Comparison of ENCODE assay signal across 1 cellular context in the genomic region with DNA sequence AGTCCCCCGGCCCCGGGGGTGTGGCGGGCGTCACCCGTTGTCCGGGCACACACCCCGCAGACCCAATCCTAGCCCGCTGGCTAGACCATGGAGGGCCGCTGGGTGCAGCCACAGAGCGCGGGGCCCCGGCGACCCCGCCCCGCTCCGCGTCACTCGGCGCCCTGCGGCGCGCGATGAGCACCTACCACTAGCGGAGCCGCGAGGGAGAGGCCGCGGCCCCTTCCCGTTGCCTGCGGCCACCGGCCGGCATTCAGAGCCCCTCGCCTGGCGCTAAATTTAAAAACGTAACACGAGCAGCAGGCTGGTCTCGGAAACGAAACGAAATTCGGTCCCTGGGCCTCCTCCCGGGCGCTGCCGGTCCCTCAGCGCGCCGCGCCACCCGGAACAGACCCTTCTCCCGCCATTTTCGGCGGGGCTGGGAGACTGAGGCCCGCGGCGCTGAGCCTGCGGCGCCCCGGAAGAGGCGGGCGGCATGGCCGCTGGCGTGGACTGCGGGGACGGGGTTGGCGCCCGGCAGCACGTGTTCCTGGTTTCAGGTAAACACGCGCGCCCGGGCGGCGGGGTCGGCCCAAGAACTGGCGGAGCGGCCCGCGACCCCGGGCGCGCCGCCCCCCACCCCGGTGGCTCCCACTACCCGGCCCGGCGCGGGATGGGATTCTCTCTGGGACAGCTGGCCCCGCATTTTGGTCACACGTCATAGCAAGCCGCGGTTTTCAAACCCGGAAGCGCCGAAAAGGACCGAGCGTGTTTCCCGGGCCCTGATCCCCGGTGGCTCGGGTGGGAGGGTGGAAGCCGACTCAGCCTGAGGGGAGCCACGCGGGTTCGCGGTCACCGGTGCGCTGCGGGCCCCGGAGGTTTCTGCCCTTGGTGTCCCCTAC.
TF ChIP-seq lines count a peak whose summit lies in the region.

A gene with protein sequence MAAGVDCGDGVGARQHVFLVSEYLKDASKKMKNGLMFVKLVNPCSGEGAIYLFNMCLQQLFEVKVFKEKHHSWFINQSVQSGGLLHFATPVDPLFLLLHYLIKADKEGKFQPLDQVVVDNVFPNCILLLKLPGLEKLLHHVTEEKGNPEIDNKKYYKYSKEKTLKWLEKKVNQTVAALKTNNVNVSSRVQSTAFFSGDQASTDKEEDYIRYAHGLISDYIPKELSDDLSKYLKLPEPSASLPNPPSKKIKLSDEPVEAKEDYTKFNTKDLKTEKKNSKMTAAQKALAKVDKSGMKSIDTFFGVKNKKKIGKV (plus strand): TSS at position 187 of the 878 bp plus-strand sequence. CDS start 286 bp downstream, at position 473.

TF ChIP-seq in GM12878, 131 proteins besides CTCF, POLR2A, EP300 and RAD21 (continued from another document and continues in another):
- 0 out of 2 replicates have a peak, but pooled peaks have one; percentile 4 for TF ChIP-seq SMC3 (IDR thresholded peaks at IDR 0.05; ENCODE audit: borderline replicate concordance, low read length)
- TF ChIP-seq POLR2AphosphoS2 (IDR thresholded peaks at IDR 0.05; ENCODE audit: low read depth, low read length) = no peak
- no peak for TF ChIP-seq ZZZ3 (IDR thresholded peaks at IDR 0.05; ENCODE audit: control insufficient read depth, insufficient read length, low read depth)
- TF ChIP-seq YY1 (IDR thresholded peaks at IDR 0.05; ENCODE audit: low read depth, low read length) = peak; percentile 93
- TF ChIP-seq RUNX3 (IDR thresholded peaks at IDR 0.05; ENCODE audit: low read length) = peak; percentile 53
- TF ChIP-seq RB1 (IDR thresholded peaks at IDR 0.05; ENCODE audit: borderline replicate concordance) = peak; percentile 96
- TF ChIP-seq IRF4 (IDR thresholded peaks at IDR 0.05; ENCODE audit: low read depth, low read length) = no peak
- TF ChIP-seq, protein P1, sequence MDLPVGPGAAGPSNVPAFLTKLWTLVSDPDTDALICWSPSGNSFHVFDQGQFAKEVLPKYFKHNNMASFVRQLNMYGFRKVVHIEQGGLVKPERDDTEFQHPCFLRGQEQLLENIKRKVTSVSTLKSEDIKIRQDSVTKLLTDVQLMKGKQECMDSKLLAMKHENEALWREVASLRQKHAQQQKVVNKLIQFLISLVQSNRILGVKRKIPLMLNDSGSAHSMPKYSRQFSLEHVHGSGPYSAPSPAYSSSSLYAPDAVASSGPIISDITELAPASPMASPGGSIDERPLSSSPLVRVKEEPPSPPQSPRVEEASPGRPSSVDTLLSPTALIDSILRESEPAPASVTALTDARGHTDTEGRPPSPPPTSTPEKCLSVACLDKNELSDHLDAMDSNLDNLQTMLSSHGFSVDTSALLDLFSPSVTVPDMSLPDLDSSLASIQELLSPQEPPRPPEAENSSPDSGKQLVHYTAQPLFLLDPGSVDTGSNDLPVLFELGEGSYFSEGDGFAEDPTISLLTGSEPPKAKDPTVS (IDR thresholded peaks at IDR 0.05; ENCODE audit: low read depth, low read length) = no peak
- TF ChIP-seq, protein P2, sequence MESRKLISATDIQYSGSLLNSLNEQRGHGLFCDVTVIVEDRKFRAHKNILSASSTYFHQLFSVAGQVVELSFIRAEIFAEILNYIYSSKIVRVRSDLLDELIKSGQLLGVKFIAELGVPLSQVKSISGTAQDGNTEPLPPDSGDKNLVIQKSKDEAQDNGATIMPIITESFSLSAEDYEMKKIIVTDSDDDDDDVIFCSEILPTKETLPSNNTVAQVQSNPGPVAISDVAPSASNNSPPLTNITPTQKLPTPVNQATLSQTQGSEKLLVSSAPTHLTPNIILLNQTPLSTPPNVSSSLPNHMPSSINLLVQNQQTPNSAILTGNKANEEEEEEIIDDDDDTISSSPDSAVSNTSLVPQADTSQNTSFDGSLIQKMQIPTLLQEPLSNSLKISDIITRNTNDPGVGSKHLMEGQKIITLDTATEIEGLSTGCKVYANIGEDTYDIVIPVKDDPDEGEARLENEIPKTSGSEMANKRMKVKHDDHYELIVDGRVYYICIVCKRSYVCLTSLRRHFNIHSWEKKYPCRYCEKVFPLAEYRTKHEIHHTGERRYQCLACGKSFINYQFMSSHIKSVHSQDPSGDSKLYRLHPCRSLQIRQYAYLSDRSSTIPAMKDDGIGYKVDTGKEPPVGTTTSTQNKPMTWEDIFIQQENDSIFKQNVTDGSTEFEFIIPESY (IDR thresholded peaks at IDR 0.05) = no peak
- TF ChIP-seq BACH1 (IDR thresholded peaks at IDR 0.05; ENCODE audit: borderline replicate concordance) = no peak
- peak; percentile 69 for TF ChIP-seq DPF2 (IDR thresholded peaks at IDR 0.05)
- TF ChIP-seq RCOR1 (conservative IDR thresholded peaks at IDR 0.05; ENCODE audit: low read depth, low read length) = no peak
- TF ChIP-seq, protein P3, sequence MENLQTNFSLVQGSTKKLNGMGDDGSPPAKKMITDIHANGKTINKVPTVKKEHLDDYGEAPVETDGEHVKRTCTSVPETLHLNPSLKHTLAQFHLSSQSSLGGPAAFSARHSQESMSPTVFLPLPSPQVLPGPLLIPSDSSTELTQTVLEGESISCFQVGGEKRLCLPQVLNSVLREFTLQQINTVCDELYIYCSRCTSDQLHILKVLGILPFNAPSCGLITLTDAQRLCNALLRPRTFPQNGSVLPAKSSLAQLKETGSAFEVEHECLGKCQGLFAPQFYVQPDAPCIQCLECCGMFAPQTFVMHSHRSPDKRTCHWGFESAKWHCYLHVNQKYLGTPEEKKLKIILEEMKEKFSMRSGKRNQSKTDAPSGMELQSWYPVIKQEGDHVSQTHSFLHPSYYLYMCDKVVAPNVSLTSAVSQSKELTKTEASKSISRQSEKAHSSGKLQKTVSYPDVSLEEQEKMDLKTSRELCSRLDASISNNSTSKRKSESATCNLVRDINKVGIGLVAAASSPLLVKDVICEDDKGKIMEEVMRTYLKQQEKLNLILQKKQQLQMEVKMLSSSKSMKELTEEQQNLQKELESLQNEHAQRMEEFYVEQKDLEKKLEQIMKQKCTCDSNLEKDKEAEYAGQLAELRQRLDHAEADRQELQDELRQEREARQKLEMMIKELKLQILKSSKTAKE (IDR thresholded peaks at IDR 0.05; ENCODE audit: low read depth, poor library complexity, severe bottlenecking) = no peak
- no peak for TF ChIP-seq ZNF384 (IDR thresholded peaks at IDR 0.05; ENCODE audit: borderline replicate concordance, low read depth, low read length)
- peak; percentile 69 to 76 for TF ChIP-seq SRF (IDR thresholded peaks at IDR 0.05; ENCODE audit: low read depth in 2 of 2, low read length in 2 of 2)
- TF ChIP-seq NBN (IDR thresholded peaks at IDR 0.05) = 0 out of 2 replicates have a peak, but pooled peaks have one; percentile 13
- TF ChIP-seq FOXK2 (IDR thresholded peaks at IDR 0.05) = peak; percentile 78
- TF ChIP-seq SIX5 (IDR thresholded peaks at IDR 0.05; ENCODE audit: low read depth, low read length, severe bottlenecking) = no peak
- no peak for TF ChIP-seq ZNF622 (IDR thresholded peaks at IDR 0.05)
- TF ChIP-seq, protein P4, sequence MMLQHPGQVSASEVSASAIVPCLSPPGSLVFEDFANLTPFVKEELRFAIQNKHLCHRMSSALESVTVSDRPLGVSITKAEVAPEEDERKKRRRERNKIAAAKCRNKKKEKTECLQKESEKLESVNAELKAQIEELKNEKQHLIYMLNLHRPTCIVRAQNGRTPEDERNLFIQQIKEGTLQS (IDR thresholded peaks at IDR 0.05; ENCODE audit: borderline replicate concordance, extremely low read depth, low read depth, low read length) = no peak
- no peak for TF ChIP-seq NFYA (IDR thresholded peaks at IDR 0.05; ENCODE audit: borderline replicate concordance, low read depth, low read length)
- TF ChIP-seq SMAD1 (IDR thresholded peaks at IDR 0.05; ENCODE audit: low read depth, partially characterized antibody) = no peak
- TF ChIP-seq CREB1 (IDR thresholded peaks at IDR 0.05; ENCODE audit: low read depth) = peak; percentile 87
- TF ChIP-seq LARP7 (IDR thresholded peaks at IDR 0.05) = peak; percentile 57; the same call in 1 of the 2 replicates
- TF ChIP-seq SMAD5 (IDR thresholded peaks at IDR 0.05; ENCODE audit: low read depth) = peak; percentile 62; the same call in 1 of the 2 replicates
- peak; percentile 10; the same call in 1 of the 2 replicates for TF ChIP-seq TCF3 (IDR thresholded peaks at IDR 0.05; ENCODE audit: borderline replicate concordance, insufficient read depth, low read depth, low read length)
- TF ChIP-seq, protein P5, sequence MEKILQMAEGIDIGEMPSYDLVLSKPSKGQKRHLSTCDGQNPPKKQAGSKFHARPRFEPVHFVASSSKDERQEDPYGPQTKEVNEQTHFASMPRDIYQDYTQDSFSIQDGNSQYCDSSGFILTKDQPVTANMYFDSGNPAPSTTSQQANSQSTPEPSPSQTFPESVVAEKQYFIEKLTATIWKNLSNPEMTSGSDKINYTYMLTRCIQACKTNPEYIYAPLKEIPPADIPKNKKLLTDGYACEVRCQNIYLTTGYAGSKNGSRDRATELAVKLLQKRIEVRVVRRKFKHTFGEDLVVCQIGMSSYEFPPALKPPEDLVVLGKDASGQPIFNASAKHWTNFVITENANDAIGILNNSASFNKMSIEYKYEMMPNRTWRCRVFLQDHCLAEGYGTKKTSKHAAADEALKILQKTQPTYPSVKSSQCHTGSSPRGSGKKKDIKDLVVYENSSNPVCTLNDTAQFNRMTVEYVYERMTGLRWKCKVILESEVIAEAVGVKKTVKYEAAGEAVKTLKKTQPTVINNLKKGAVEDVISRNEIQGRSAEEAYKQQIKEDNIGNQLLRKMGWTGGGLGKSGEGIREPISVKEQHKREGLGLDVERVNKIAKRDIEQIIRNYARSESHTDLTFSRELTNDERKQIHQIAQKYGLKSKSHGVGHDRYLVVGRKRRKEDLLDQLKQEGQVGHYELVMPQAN (conservative IDR thresholded peaks at IDR 0.05) = peak; percentile 97
- TF ChIP-seq, protein P6, sequence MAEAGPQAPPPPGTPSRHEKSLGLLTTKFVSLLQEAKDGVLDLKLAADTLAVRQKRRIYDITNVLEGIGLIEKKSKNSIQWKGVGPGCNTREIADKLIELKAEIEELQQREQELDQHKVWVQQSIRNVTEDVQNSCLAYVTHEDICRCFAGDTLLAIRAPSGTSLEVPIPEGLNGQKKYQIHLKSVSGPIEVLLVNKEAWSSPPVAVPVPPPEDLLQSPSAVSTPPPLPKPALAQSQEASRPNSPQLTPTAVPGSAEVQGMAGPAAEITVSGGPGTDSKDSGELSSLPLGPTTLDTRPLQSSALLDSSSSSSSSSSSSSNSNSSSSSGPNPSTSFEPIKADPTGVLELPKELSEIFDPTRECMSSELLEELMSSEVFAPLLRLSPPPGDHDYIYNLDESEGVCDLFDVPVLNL (IDR thresholded peaks at IDR 0.05; ENCODE audit: low read depth, low read length) = peak; percentile 88
- no peak for TF ChIP-seq KDM1A (IDR thresholded peaks at IDR 0.05; ENCODE audit: borderline replicate concordance)
- TF ChIP-seq SUPT20H (IDR thresholded peaks at IDR 0.05; ENCODE audit: borderline replicate concordance, control insufficient read depth, low read depth, low read length) = no peak
- TF ChIP-seq, protein P7, sequence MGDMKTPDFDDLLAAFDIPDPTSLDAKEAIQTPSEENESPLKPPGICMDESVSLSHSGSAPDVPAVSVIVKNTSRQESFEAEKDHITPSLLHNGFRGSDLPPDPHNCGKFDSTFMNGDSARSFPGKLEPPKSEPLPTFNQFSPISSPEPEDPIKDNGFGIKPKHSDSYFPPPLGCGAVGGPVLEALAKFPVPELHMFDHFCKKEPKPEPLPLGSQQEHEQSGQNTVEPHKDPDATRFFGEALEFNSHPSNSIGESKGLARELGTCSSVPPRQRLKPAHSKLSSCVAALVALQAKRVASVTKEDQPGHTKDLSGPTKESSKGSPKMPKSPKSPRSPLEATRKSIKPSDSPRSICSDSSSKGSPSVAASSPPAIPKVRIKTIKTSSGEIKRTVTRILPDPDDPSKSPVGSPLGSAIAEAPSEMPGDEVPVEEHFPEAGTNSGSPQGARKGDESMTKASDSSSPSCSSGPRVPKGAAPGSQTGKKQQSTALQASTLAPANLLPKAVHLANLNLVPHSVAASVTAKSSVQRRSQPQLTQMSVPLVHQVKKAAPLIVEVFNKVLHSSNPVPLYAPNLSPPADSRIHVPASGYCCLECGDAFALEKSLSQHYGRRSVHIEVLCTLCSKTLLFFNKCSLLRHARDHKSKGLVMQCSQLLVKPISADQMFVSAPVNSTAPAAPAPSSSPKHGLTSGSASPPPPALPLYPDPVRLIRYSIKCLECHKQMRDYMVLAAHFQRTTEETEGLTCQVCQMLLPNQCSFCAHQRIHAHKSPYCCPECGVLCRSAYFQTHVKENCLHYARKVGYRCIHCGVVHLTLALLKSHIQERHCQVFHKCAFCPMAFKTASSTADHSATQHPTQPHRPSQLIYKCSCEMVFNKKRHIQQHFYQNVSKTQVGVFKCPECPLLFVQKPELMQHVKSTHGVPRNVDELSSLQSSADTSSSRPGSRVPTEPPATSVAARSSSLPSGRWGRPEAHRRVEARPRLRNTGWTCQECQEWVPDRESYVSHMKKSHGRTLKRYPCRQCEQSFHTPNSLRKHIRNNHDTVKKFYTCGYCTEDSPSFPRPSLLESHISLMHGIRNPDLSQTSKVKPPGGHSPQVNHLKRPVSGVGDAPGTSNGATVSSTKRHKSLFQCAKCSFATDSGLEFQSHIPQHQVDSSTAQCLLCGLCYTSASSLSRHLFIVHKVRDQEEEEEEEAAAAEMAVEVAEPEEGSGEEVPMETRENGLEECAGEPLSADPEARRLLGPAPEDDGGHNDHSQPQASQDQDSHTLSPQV (IDR thresholded peaks at IDR 0.05) = no peak
- TF ChIP-seq MTA2 (IDR thresholded peaks at IDR 0.05; ENCODE audit: low read depth) = 0 out of 2 replicates have a peak, but pooled peaks have one; percentile 10
- peak; percentile 71; the same call in 1 of the 2 replicates for TF ChIP-seq PML (IDR thresholded peaks at IDR 0.05; ENCODE audit: low read length)
- TF ChIP-seq PAX8 (IDR thresholded peaks at IDR 0.05) = no peak
- TF ChIP-seq CBFB (IDR thresholded peaks at IDR 0.05; ENCODE audit: low read depth) = 0 out of 2 replicates have a peak, but pooled peaks have one; percentile 30
- no peak for TF ChIP-seq MYC (IDR thresholded peaks at IDR 0.05; ENCODE audit: insufficient read depth, insufficient read length, insufficient replicate concordance, low read length, severe bottlenecking)
- TF ChIP-seq, protein P8, sequence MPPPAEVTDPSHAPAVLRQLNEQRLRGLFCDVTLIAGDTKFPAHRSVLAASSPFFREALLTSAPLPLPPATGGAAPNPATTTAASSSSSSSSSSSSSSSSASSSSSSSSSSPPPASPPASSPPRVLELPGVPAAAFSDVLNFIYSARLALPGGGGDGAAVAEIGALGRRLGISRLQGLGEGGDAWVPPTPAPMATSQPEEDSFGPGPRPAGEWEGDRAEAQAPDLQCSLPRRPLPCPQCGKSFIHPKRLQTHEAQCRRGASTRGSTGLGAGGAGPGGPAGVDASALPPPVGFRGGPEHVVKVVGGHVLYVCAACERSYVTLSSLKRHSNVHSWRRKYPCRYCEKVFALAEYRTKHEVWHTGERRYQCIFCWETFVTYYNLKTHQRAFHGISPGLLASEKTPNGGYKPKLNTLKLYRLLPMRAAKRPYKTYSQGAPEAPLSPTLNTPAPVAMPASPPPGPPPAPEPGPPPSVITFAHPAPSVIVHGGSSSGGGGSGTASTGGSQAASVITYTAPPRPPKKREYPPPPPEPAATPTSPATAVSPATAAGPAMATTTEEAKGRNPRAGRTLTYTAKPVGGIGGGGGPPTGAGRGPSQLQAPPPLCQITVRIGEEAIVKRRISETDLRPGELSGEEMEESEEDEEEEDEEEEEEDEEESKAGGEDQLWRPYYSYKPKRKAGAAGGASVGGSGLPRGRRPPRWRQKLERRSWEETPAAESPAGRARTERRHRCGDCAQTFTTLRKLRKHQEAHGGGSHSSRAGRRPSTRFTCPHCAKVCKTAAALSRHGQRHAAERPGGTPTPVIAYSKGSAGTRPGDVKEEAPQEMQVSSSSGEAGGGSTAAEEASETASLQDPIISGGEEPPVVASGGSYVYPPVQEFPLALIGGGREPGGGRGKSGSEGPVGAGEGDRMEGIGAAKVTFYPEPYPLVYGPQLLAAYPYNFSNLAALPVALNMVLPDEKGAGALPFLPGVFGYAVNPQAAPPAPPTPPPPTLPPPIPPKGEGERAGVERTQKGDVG (CRISPR knock-in tag; IDR thresholded peaks at IDR 0.05) = no peak
- TF ChIP-seq HCFC1 (IDR thresholded peaks at IDR 0.05; ENCODE audit: low read length) = peak; percentile 29; the same call in 1 of the 2 replicates
- TF ChIP-seq GATAD2B (conservative IDR thresholded peaks at IDR 0.05; ENCODE audit: low read depth) = peak; percentile 81
- peak; percentile 38; the same call in 1 of the 2 replicates for TF ChIP-seq TARDBP (IDR thresholded peaks at IDR 0.05; ENCODE audit: borderline replicate concordance)
